Comparison of ENCODE assay signal across 27 cellular contexts in genomic region chr3:11430207-11430606, GRCh38.
DNase-seq lines count a peak whose midpoint lies in the region; FAIRE-seq and TF ChIP-seq lines count a peak whose summit lies in the region.
"Had no signal": no experiment of that assay in that cellular context is flagged by ENCODE, and none has a peak within 500 bp of the region (broad histone marks: within the 10 kb centered on the region; RNA-seq: fewer than 3 reads in every experiment).

No MANE protein-coding gene starts in this region.

- H3K36me3 ChIP-seq in vagina, result no peaks in the 10 kb centered on the region
- H3K36me3 ChIP-seq: BE2C had no signal

- no peak for TF ChIP-seq POLR2A in vagina (IDR thresholded peaks at IDR 0.05)

- peaks cover 40% of the 10 kb centered on the region for H3K4me1 ChIP-seq in vagina
- H3K4me1 ChIP-seq: BE2C, BLaER1 had no signal

- H3K4me3 Mint-ChIP-seq in chondrocyte (ENCODE audit: unreplicated experiment) (no peak overlapping the region), osteocyte (ENCODE audit: unreplicated experiment) (no peak overlapping the region)
- H3K4me3 Mint-ChIP-seq: CD14-positive monocyte; CD4-positive, alpha-beta memory T cell; CD4-positive, CD25-positive, alpha-beta regulatory T cell; CD8-positive, alpha-beta memory T cell had no signal

- peak; percentile 14 for FAIRE-seq in A204.1 (lab: Jason Lieb, UNC)
- FAIRE-seq: GM12878, GM12892, GM18507 had no signal

- no peaks in the 10 kb centered on the region for H3K27me3 Mint-ChIP-seq in chondrocyte (ENCODE audit: low read depth)
- no peaks in the 10 kb centered on the region for H3K27me3 Mint-ChIP-seq in osteocyte (ENCODE audit: unreplicated experiment)
- H3K27me3 Mint-ChIP-seq: CD4-positive, alpha-beta memory T cell; CD4-positive, CD25-positive, alpha-beta regulatory T cell; CD8-positive, alpha-beta memory T cell had no signal

- intact Hi-C loops in vagina (cut with DNase I), result no loop called here

- TF ChIP-seq CTCF in chondrocyte (IDR thresholded peaks at IDR 0.05), result no peak
- TF ChIP-seq CTCF in osteocyte (IDR thresholded peaks at IDR 0.05), result no peak
- TF ChIP-seq CTCF in vagina (IDR thresholded peaks at IDR 0.05), result no peak

- H3K36me3 Mint-ChIP-seq in chondrocyte (ENCODE audit: low read depth), result peaks cover 3% of the 10 kb centered on the region
- H3K36me3 Mint-ChIP-seq in osteocyte (ENCODE audit: unreplicated experiment), result peaks cover 13% of the 10 kb centered on the region

- H3K9me3 Mint-ChIP-seq in chondrocyte (ENCODE audit: low read depth) (peaks cover 6% of the 10 kb centered on the region), osteocyte (ENCODE audit: unreplicated experiment) (peaks cover 8% of the 10 kb centered on the region)
- H3K9me3 Mint-ChIP-seq: CD14-positive monocyte; CD4-positive, alpha-beta memory T cell; CD8-positive, alpha-beta memory T cell had no signal

- no peak overlapping the region for H3K4me3 ChIP-seq in vagina
- H3K4me3 ChIP-seq: BLaER1, GM12878 had no signal

- H3K27me3 ChIP-seq in vagina, result no peaks in the 10 kb centered on the region
- H3K27me3 ChIP-seq: BE2C, BLaER1 had no signal

- peak overlapping the region; percentile 56 for H3K27ac ChIP-seq in vagina
- H3K27ac ChIP-seq: 22Rv1, BLaER1 had no signal

- peak overlapping the region; percentile 76 for H3K27ac Mint-ChIP-seq in chondrocyte (ENCODE audit: unreplicated experiment)
- H3K27ac Mint-ChIP-seq in osteocyte (ENCODE audit: unreplicated experiment), result peak overlapping the region; percentile 83
- H3K27ac Mint-ChIP-seq: CD14-positive monocyte; CD4-positive, alpha-beta memory T cell; CD8-positive, alpha-beta memory T cell had no signal

- no peak for DNase-seq in chondrocyte (ENCODE audit: low spot score)
- no peak for DNase-seq in osteocyte (ENCODE audit: extremely low spot score, unreplicated experiment)
- DNase-seq in vagina (ENCODE audit: extremely low spot score in 2 of 2), result no peak
- no peak for DNase-seq in cortex of kidney (lab: John Stamatoyannopoulos, UW)
- no peak for DNase-seq in NCI-H2227 (lab: John Stamatoyannopoulos, UW; ENCODE audit: unreplicated experiment)
- DNase-seq in NCI-H1930 (lab: John Stamatoyannopoulos, UW), result no peak
- DNase-seq: ACHN; BE2C; C1 segment of cervical spinal cord; CD4-positive, alpha-beta memory T cell; CD4-positive, CD25-positive, alpha-beta regulatory T cell; CD8-positive, alpha-beta memory T cell; COR-L47; DMS 273 treated with DMSO at 0.1 percent for 48 hours; DMS153; DMS53; DMS79; DND-41; EL; GDM1 had no signal

- H3K9me3 ChIP-seq in vagina, result no peaks in the 10 kb centered on the region
- H3K9me3 ChIP-seq: BE2C had no signal

- H3K4me1 Mint-ChIP-seq in chondrocyte (ENCODE audit: low read depth) (peaks cover 34% of the 10 kb centered on the region), osteocyte (ENCODE audit: unreplicated experiment) (peaks cover 49% of the 10 kb centered on the region)
- H3K4me1 Mint-ChIP-seq: CD4-positive, alpha-beta memory T cell; CD8-positive, alpha-beta memory T cell had no signal
